Comparison of ENCODE assay signal across 1 cellular context in the genomic region with DNA sequence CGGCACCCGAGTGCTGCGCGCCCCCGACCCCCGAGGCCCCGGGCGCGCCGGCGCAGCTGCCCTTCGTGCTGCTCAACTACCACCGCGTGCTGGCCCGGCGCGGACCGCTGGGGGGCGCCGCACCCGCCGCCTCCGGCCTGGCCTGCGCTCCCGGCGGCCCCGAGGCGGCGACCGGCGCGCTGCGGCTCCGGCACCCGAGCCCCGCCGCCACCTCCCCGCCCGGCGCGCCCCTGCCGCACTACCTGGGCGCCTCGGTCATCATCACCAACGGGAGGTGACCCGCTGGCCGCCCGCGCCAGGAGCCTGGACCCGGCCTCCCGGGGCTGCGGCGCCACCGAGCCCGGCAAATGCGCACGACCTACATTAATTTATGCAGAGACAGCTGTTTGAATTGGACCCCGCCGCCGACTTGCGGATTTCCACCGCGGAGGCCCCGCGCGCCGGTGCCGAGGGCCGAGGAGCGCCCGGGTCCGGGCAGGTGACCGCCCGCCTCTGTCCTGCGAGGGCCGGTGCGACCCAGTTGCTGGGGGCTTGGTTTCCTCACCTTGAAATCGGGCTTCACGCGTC.
TF ChIP-seq lines count a peak whose summit lies in the region.

No MANE protein-coding gene starts in this region.

TF ChIP-seq in H1, 55 proteins besides CTCF, POLR2A, EP300 and RAD21:
- no peak for TF ChIP-seq SIX5 (IDR thresholded peaks at IDR 0.05; ENCODE audit: low read depth, low read length)
- TF ChIP-seq BRCA1 (IDR thresholded peaks at IDR 0.05; ENCODE audit: low read depth, low read length): no peak
- no peak for TF ChIP-seq TAF7 (optimal IDR thresholded peaks at IDR 0.05; ENCODE audit: borderline replicate concordance, low read depth, low read length)
- TF ChIP-seq, protein P1, sequence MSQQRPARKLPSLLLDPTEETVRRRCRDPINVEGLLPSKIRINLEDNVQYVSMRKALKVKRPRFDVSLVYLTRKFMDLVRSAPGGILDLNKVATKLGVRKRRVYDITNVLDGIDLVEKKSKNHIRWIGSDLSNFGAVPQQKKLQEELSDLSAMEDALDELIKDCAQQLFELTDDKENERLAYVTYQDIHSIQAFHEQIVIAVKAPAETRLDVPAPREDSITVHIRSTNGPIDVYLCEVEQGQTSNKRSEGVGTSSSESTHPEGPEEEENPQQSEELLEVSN (IDR thresholded peaks at IDR 0.05): peak; percentile 42; the same call in 1 of the 2 replicates
- TF ChIP-seq NRF1 (IDR thresholded peaks at IDR 0.05; ENCODE audit: low read depth, low read length): 0 out of 2 replicates have a peak, but pooled peaks have one; percentile 10
- TF ChIP-seq KDM4A (IDR thresholded peaks at IDR 0.05; ENCODE audit: low read depth, low read length, severe bottlenecking): peak; percentile 76
- TF ChIP-seq PHF8 (conservative IDR thresholded peaks at IDR 0.05; ENCODE audit: low read depth, low read length): peak; percentile 33; the same call in 1 of the 2 replicates
- TF ChIP-seq, protein P2, sequence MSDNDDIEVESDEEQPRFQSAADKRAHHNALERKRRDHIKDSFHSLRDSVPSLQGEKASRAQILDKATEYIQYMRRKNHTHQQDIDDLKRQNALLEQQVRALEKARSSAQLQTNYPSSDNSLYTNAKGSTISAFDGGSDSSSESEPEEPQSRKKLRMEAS (IDR thresholded peaks at IDR 0.05): peak; percentile 67
